8 cellular contexts compared by ENCODE assay signal in genomic region chr1:247111259-247111635, GRCh38. TPM values are rescaled to one million over a fixed set of nuclear protein-coding genes. Genes with fewer than 3 reads are reported as not detected.
DNase-seq lines count a peak whose midpoint lies in the region; ATAC-seq and TF ChIP-seq lines count a peak whose summit lies in the region.

No MANE protein-coding gene starts in this region.

- no peaks in the 10 kb centered on the region for H3K9me3 ChIP-seq in GM23248 (ENCODE audit: low read depth)

- H3K4me1 ChIP-seq in GM23248 (ENCODE audit: insufficient read depth) = no peaks in the 10 kb centered on the region

- no peaks in the 10 kb centered on the region for H3K9me2 ChIP-seq in GM23248 (ENCODE audit: insufficient read depth)

- intact Hi-C loops in activated CD8-positive, alpha-beta T cell treated with anti-CD3 and anti-CD28 coated beads for 36 hours (cut with micrococcal nuclease) = loop anchor here (10.0 kb wide), 1 partner anchor 186 kb away; no protein-coding TSS in a partner anchor
- intact Hi-C loops in left cardiac atrium (cut with DNase I) = no loop called here

- 0 to 1% methylated on average over 18 to 23 of the region's 53 CpGs for WGBS in GM23248 (ENCODE audit: low coverage in 1 of 2, low lambda C conversion rate in 2 of 2, missing lambda C conversion rate in 2 of 2), 2 experiments

- peak; percentile 50 for DNase-seq in GM23248
- DNase-seq in activated CD8-positive, alpha-beta T cell treated with anti-CD3 and anti-CD28 coated beads for 36 hours = no peak
- DNase-seq in left cardiac atrium = no peak
- DNase-seq in retina = peak; percentile 74
- DNase-seq in RKO (ENCODE audit: low spot score) = no peak
- DNase-seq in NCI-H2227 (lab: John Stamatoyannopoulos, UW; ENCODE audit: unreplicated experiment) = no peak
- no peak for DNase-seq in NCI-H2081 treated with DMSO at 0.1 percent for 48 hours (lab: John Stamatoyannopoulos, UW)

- H2AFZ ChIP-seq in GM23248 = peak overlapping the region; percentile 94

- no peak overlapping the region for H3K27ac Mint-ChIP-seq in activated CD8-positive, alpha-beta T cell treated with anti-CD3 and anti-CD28 coated beads for 36 hours

- H3K9me3 Mint-ChIP-seq in activated CD8-positive, alpha-beta T cell treated with anti-CD3 and anti-CD28 coated beads for 36 hours = peaks cover 3% of the 10 kb centered on the region

- peak; percentile 30 for ATAC-seq in activated CD8-positive, alpha-beta T cell treated with anti-CD3 and anti-CD28 coated beads for 36 hours
- ATAC-seq in left cardiac atrium (peak; percentile 44 to 49), HG03521 (IDR thresholded peaks at IDR 0.05; ENCODE audit: unreplicated experiment) (no peak)

- H3K27me3 Mint-ChIP-seq in activated CD8-positive, alpha-beta T cell treated with anti-CD3 and anti-CD28 coated beads for 36 hours = peaks cover 47% of the 10 kb centered on the region

- H3K4me1 Mint-ChIP-seq in activated CD8-positive, alpha-beta T cell treated with anti-CD3 and anti-CD28 coated beads for 36 hours (ENCODE audit: low read depth) = peaks cover 11% of the 10 kb centered on the region

- CTCF ChIA-PET in activated CD8-positive, alpha-beta T cell treated with anti-CD3 and anti-CD28 coated beads for 36 hours (lab: Charles Lee) = no interaction called here

- peak overlapping the region; percentile 72 for H3K4me3 Mint-ChIP-seq in activated CD8-positive, alpha-beta T cell treated with anti-CD3 and anti-CD28 coated beads for 36 hours

- POLR2A ChIA-PET in activated CD8-positive, alpha-beta T cell treated with anti-CD3 and anti-CD28 coated beads for 36 hours (lab: Charles Lee) = interaction anchor here (0.8 kb wide), 1 partner anchor 33 kb away, joined by 3 read pairs; the partner anchor contains the start of gene ZNF670

- H3K4me2 ChIP-seq in GM23248 (ENCODE audit: unreplicated experiment) = peak overlapping the region; percentile 88

- H3K79me2 ChIP-seq in GM23248 (ENCODE audit: insufficient read depth) = no peaks in the 10 kb centered on the region

- no peak for TF ChIP-seq CTCF in activated CD8-positive, alpha-beta T cell treated with anti-CD3 and anti-CD28 coated beads for 36 hours (IDR thresholded peaks at IDR 0.05)

- 0 out of 2 replicates have a peak, but pooled peaks cover 6% of the 10 kb centered on the region for H3F3A ChIP-seq in GM23248 (ENCODE audit: insufficient read depth)

- in situ Hi-C loops in GM23248 (cut with MboI) = no loop called here

- H3K36me3 Mint-ChIP-seq in activated CD8-positive, alpha-beta T cell treated with anti-CD3 and anti-CD28 coated beads for 36 hours (ENCODE audit: low read depth) = no peaks in the 10 kb centered on the region

- H3K9ac ChIP-seq in GM23248 = peak overlapping the region; percentile 78

- no peaks in the 10 kb centered on the region for H4K20me1 ChIP-seq in GM23248 (ENCODE audit: insufficient read depth)

- H3K4me3 ChIP-seq in GM23248 = peak overlapping the region; percentile 78

- H3K36me3 ChIP-seq in GM23248 (ENCODE audit: low read depth) = no peaks in the 10 kb centered on the region

- no peaks in the 10 kb centered on the region for H3K27me3 ChIP-seq in GM23248 (replicated peaks; ENCODE audit: insufficient read depth)

- no peak overlapping the region for H3K27ac ChIP-seq in GM23248

RNA-seq across cellular contexts. Expression of gene ZNF669, which starts 7.1 kb away (rescaled TPM):
- total RNA-seq in GM23248 (2014; rRNA removed; shearing (Covaris generic)) = 4.9 and 6.8 TPM in 2 replicates
- 2.4 and 2.8 TPM in 2 replicates for polyA plus RNA-seq in GM23248 (2016; fragmentation: Nextera tagmentation; extraction: Ambion mirVana)
- 1 to 10 TPM; 7.6 to 8.0 TPM for total RNA-seq in activated CD8-positive, alpha-beta T cell treated with anti-CD3 and anti-CD28 coated beads for 36 hours
- total RNA-seq in left cardiac atrium = 1 to 10 TPM; 5.1 TPM

RNA-seq across cellular contexts. Expression of gene ZNF670, which starts 32.6 kb away (rescaled TPM):
- 1.4 and 4.6 TPM in 2 replicates for total RNA-seq in GM23248 (2014; rRNA removed; shearing (Covaris generic))
- 2.8 and 2.9 TPM in 2 replicates for polyA plus RNA-seq in GM23248 (2016; fragmentation: Nextera tagmentation; extraction: Ambion mirVana)
- 1 to 10 TPM; 3.3 to 4.0 TPM for total RNA-seq in activated CD8-positive, alpha-beta T cell treated with anti-CD3 and anti-CD28 coated beads for 36 hours
- 1 to 10 TPM; 1.5 to 1.8 TPM for total RNA-seq in left cardiac atrium

Comparison
In these comparisons a context has a peak if more than half of its experiments do, and no peak if none do; other contexts are left out.
1. DNase-seq: peak in GM23248 (single experiment) and retina (single experiment); none in activated CD8-positive, alpha-beta T cell treated with anti-CD3 and anti-CD28 coated beads for 36 hours (single experiment), left cardiac atrium (single experiment), RKO (single experiment), NCI-H2227 (single experiment) and NCI-H2081 treated with DMSO at 0.1 percent for 48 hours (single experiment).